ENCODE assay signal across 26 cellular contexts in the genomic region with DNA sequence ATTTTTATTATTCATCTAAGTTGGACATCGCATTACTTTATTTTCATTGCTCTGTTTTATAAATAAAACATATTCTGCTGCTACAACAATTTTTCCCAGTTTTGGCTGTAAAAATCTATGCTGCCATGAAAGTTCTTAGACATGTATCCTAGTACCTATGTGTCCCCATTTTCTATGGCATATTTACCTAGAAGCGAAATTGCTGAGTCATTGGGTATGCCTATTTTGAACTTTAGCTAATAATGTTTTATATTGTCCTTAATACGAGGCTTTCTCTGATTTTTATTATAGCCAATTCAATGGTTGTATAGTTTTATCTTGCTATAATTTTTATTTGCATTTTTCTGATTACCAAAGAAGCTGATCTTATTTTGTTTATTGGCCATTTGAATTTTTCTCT.
"Had no signal": no experiment of that assay in that cellular context is flagged by ENCODE, and none has a peak within 500 bp of the region (broad histone marks: within the 10 kb centered on the region; RNA-seq: fewer than 3 reads in every experiment).

No MANE protein-coding gene starts in this region.

- H3K9me3 Mint-ChIP-seq: dendritic cell treated with granulocyte-macrophage colony-stimulating factor and Interleukin-4, amounts not matched to agents 40 ng/mL and 50 ng/mL, for 4 days; effector memory CD8-positive, alpha-beta T cell; endodermal cell had no signal

- H3K36me3 ChIP-seq: colonic mucosa, esophagus squamous epithelium, gastrocnemius medialis, heart right ventricle, left lung, lower lobe of right lung had no signal

- H3K4me3 ChIP-seq: colonic mucosa, esophagus squamous epithelium, gastrocnemius medialis, heart right ventricle, left lung, lower lobe of right lung had no signal

- H3K9me3 ChIP-seq: colonic mucosa, esophagus squamous epithelium, gastrocnemius medialis, heart right ventricle, left lung, lower lobe of right lung had no signal

- H3K27me3 ChIP-seq: colonic mucosa, esophagus squamous epithelium, gastrocnemius medialis, heart right ventricle, left lung had no signal

- H3K27me3 Mint-ChIP-seq: dendritic cell treated with granulocyte-macrophage colony-stimulating factor and Interleukin-4, amounts not matched to agents 40 ng/mL and 50 ng/mL, for 4 days had no signal

- H3K27ac Mint-ChIP-seq: dendritic cell treated with granulocyte-macrophage colony-stimulating factor and Interleukin-4, amounts not matched to agents 40 ng/mL and 50 ng/mL, for 4 days; effector memory CD8-positive, alpha-beta T cell; endodermal cell had no signal

- H3K27ac ChIP-seq: colonic mucosa, epithelial cell of prostate, esophagus squamous epithelium, gastrocnemius medialis, heart right ventricle, left lung, lower lobe of right lung had no signal

- FAIRE-seq: endometrium, islet of Langerhans, keratinocyte had no signal

- H3K4me1 ChIP-seq: colonic mucosa, esophagus squamous epithelium, gastrocnemius medialis, heart right ventricle, left lung, lower lobe of right lung had no signal

- H3K4me3 Mint-ChIP-seq: dendritic cell treated with granulocyte-macrophage colony-stimulating factor and Interleukin-4, amounts not matched to agents 40 ng/mL and 50 ng/mL, for 4 days; effector memory CD8-positive, alpha-beta T cell; endodermal cell had no signal

- DNase-seq: colonic mucosa; cortex of kidney; effector CD8-positive, alpha-beta T cell; effector memory CD8-positive, alpha-beta T cell; endodermal cell; erythroblast; esophagus squamous epithelium; foreskin fibroblast; foreskin melanocyte; gastrocnemius medialis; glutamatergic neuron; head of caudate nucleus; heart right ventricle; hippocampal formation; left cardiac atrium; left lung; left ventricle myocardium superior; lower lobe of right lung; mesendoderm; midbrain had no signal

- H3K4me1 Mint-ChIP-seq: endodermal cell had no signal

- ATAC-seq: effector memory CD8-positive, alpha-beta T cell; esophagus mucosa; gastrocnemius medialis; heart right ventricle; left cardiac atrium; left lung; left ventricle myocardium superior; lower lobe of right lung had no signal
